ENCODE assay signal across 29 cellular contexts in genomic region chr5:102937916-102938315, GRCh38.
DNase-seq lines count a peak whose midpoint lies in the region; ATAC-seq, FAIRE-seq and TF ChIP-seq lines count a peak whose summit lies in the region.
"Had no signal": no experiment of that assay in that cellular context is flagged by ENCODE, and none has a peak within 500 bp of the region (broad histone marks: within the 10 kb centered on the region; RNA-seq: fewer than 3 reads in every experiment).

No MANE protein-coding gene starts in this region.

- H3K9me3 ChIP-seq in astrocyte (ENCODE audit: insufficient read depth, low read depth, low read length) (no peaks in the 10 kb centered on the region), psoas muscle (no peaks in the 10 kb centered on the region), vagina (no peaks in the 10 kb centered on the region)
- H3K9me3 ChIP-seq: adrenal gland, colonic mucosa, right lobe of liver, SJCRH30, suprapubic skin had no signal

- peak; percentile 48 to 81 (median 70) for ATAC-seq in psoas muscle
- ATAC-seq: CD8-positive, alpha-beta T cell; right lobe of liver; stimulated activated naive B cell treated with anti-CD40 and anti-IgM and Interleukin-4, amounts not matched to agents 10 μg/mL and 1 μg/mL and 100 μg/mL, for 72 hours had no signal

- FAIRE-seq in astrocyte (lab: Jason Lieb, UNC) = no peak
- FAIRE-seq: RCC 7860 had no signal

- H3K4me3 ChIP-seq in astrocyte (ENCODE audit: insufficient read depth, low read depth, low read length) (no peak overlapping the region), psoas muscle (no peak overlapping the region), vagina (no peak overlapping the region)
- H3K4me3 ChIP-seq: adrenal gland, colonic mucosa, lung, neural progenitor cell, right lobe of liver, SJCRH30, suprapubic skin had no signal

- H3K27me3 Mint-ChIP-seq in HFFc6 (ENCODE audit: insufficient read depth) = no peaks in the 10 kb centered on the region
- no peaks in the 10 kb centered on the region for H3K27me3 Mint-ChIP-seq in astrocyte (ENCODE audit: low read depth, unreplicated experiment)
- H3K27me3 Mint-ChIP-seq: B cell; stimulated activated naive B cell treated with anti-CD40 and anti-IgM and Interleukin-4, amounts not matched to agents 10 μg/mL and 1 μg/mL and 100 μg/mL, for 72 hours had no signal

- H2AFZ ChIP-seq in astrocyte (ENCODE audit: low read depth, low read length) = no peak overlapping the region
- H2AFZ ChIP-seq: neural progenitor cell, parathyroid adenoma had no signal

- TF ChIP-seq CTCF in HFFc6 (IDR thresholded peaks at IDR 0.05) (no peak), astrocyte (IDR thresholded peaks at IDR 0.05; ENCODE audit: insufficient read depth, low read depth, low read length) (no peak), psoas muscle (IDR thresholded peaks at IDR 0.05) (no peak), vagina (IDR thresholded peaks at IDR 0.05) (no peak)

- no peaks in the 10 kb centered on the region for H3K4me1 ChIP-seq in astrocyte (ENCODE audit: insufficient read depth, low read length)
- H3K4me1 ChIP-seq in psoas muscle = peaks cover 9% of the 10 kb centered on the region
- no peaks in the 10 kb centered on the region for H3K4me1 ChIP-seq in vagina
- H3K4me1 ChIP-seq: colonic mucosa, parathyroid adenoma, right lobe of liver, SJCRH30, suprapubic skin had no signal

- H3K4me1 Mint-ChIP-seq in HFFc6 (ENCODE audit: low read depth) = peaks cover 17% of the 10 kb centered on the region
- H3K4me1 Mint-ChIP-seq in astrocyte (ENCODE audit: low read depth, unreplicated experiment) = peaks cover 8% of the 10 kb centered on the region
- H3K4me1 Mint-ChIP-seq: B cell; stimulated activated naive B cell treated with anti-CD40 and anti-IgM and Interleukin-4, amounts not matched to agents 10 μg/mL and 1 μg/mL and 100 μg/mL, for 72 hours had no signal

- no peaks in the 10 kb centered on the region for H4K20me1 ChIP-seq in astrocyte (ENCODE audit: insufficient read depth, low read length)

- 52 to 74% (median 54%) methylated on average over 2 of the region's 2 CpGs for WGBS in psoas muscle, 3 donors

- no peaks in the 10 kb centered on the region for H3K79me2 ChIP-seq in astrocyte (ENCODE audit: insufficient read depth, low read length)
- H3K79me2 ChIP-seq: parathyroid adenoma had no signal

- H3K9me3 Mint-ChIP-seq in HFFc6 (no peaks in the 10 kb centered on the region), astrocyte (ENCODE audit: unreplicated experiment) (no peaks in the 10 kb centered on the region)
- H3K9me3 Mint-ChIP-seq: CD8-positive, alpha-beta T cell; neural progenitor cell; stimulated activated naive B cell treated with anti-CD40 and anti-IgM and Interleukin-4, amounts not matched to agents 10 μg/mL and 1 μg/mL and 100 μg/mL, for 72 hours had no signal

- no peak overlapping the region for H3K9ac ChIP-seq in astrocyte (ENCODE audit: low read length)
- H3K9ac ChIP-seq: neural progenitor cell, parathyroid adenoma had no signal

- H3K36me3 Mint-ChIP-seq in HFFc6 (ENCODE audit: low read depth) (no peaks in the 10 kb centered on the region), astrocyte (ENCODE audit: low read depth, unreplicated experiment) (peaks cover 7% of the 10 kb centered on the region)
- H3K36me3 Mint-ChIP-seq: stimulated activated naive B cell treated with anti-CD40 and anti-IgM and Interleukin-4, amounts not matched to agents 10 μg/mL and 1 μg/mL and 100 μg/mL, for 72 hours had no signal

- no peak for TF ChIP-seq POLR2A in vagina (IDR thresholded peaks at IDR 0.05)

- intact Hi-C loops in psoas muscle (cut with DNase I) = no loop called here
- intact Hi-C loops in vagina (cut with DNase I) = no loop called here

- H3K27ac Mint-ChIP-seq in HFFc6 = peak overlapping the region; percentile 34; the same call in 1 of the 2 replicates
- H3K27ac Mint-ChIP-seq in astrocyte (ENCODE audit: unreplicated experiment) = no peak overlapping the region
- H3K27ac Mint-ChIP-seq: B cell; CD8-positive, alpha-beta T cell; neural progenitor cell; stimulated activated naive B cell treated with anti-CD40 and anti-IgM and Interleukin-4, amounts not matched to agents 10 μg/mL and 1 μg/mL and 100 μg/mL, for 72 hours had no signal

- H3K4me3 Mint-ChIP-seq in HFFc6 (no peak overlapping the region), astrocyte (ENCODE audit: unreplicated experiment) (no peak overlapping the region)
- H3K4me3 Mint-ChIP-seq: B cell; CD8-positive, alpha-beta T cell; neural progenitor cell; stimulated activated naive B cell treated with anti-CD40 and anti-IgM and Interleukin-4, amounts not matched to agents 10 μg/mL and 1 μg/mL and 100 μg/mL, for 72 hours had no signal

- H3K27me3 ChIP-seq in astrocyte (ENCODE audit: insufficient read depth, low read length) (no peaks in the 10 kb centered on the region), psoas muscle (ENCODE audit: insufficient read depth in 3 of 3, low read length in 2 of 3) (no peaks in the 10 kb centered on the region), vagina (no peaks in the 10 kb centered on the region)
- H3K27me3 ChIP-seq: adrenal gland, colonic mucosa, neural progenitor cell, right lobe of liver, SJCRH30, suprapubic skin had no signal

- peak; percentile 14 for DNase-seq in DMS 273 (lab: John Stamatoyannopoulos, UW; ENCODE audit: unreplicated experiment)
- DNase-seq in DMS 273 treated with DMSO at 0.1 percent for 48 hours (lab: John Stamatoyannopoulos, UW) = no peak
- peak; percentile 8 for DNase-seq in HFFc6
- peak; percentile 59 for DNase-seq in astrocyte (ENCODE audit: low read depth)
- no peak for DNase-seq in psoas muscle
- no peak for DNase-seq in NCI-H510A (lab: John Stamatoyannopoulos, UW)
- DNase-seq in stimulated activated CD4-positive, alpha-beta T cell treated with anti-CD3 and anti-CD28 coated beads, Interleukin-2, amount 100 ng/mL, for 24 hours = no peak
- DNase-seq in vagina (ENCODE audit: extremely low spot score in 2 of 2) = no peak
- DNase-seq: activated CD4-positive, CD25-positive, alpha-beta regulatory T cell; activated naive CD4-positive, alpha-beta T cell treated with Interleukin-2 at 50 U/mL for 16 hours; adrenal gland; CD8-positive, alpha-beta T cell; colonic mucosa; effector CD8-positive, alpha-beta T cell; head of caudate nucleus; NCI-H1105; NCI-H2081 treated with DMSO at 0.1 percent for 48 hours; right lobe of liver; SJCRH30; stimulated activated CD4-positive, alpha-beta T cell treated with anti-CD3 and anti-CD28 coated beads, Interleukin-12 subunit alpha, Interleukin-12 subunit beta, amount 100 ng/mL, for 4 hours; stimulated activated naive B cell treated with anti-CD40 and anti-IgM and Interleukin-4, amounts not matched to agents 10 μg/mL and 1 μg/mL and 100 μg/mL, for 72 hours had no signal

- H3K27ac ChIP-seq in astrocyte (ENCODE audit: low read depth, low read length) (no peak overlapping the region), psoas muscle (peak overlapping the region; percentile 2), vagina (no peak overlapping the region)
- H3K27ac ChIP-seq: 22Rv1, colonic mucosa, epithelial cell of prostate, parathyroid adenoma, right lobe of liver, SJCRH30, suprapubic skin had no signal

- H3K4me2 ChIP-seq in astrocyte (ENCODE audit: low read length) = no peak overlapping the region
- H3K4me2 ChIP-seq: neural progenitor cell had no signal

- H3K36me3 ChIP-seq in astrocyte (ENCODE audit: insufficient read depth, low read length) = no peaks in the 10 kb centered on the region
- peaks cover 0 to 18% of the 10 kb centered on the region in 2 donors for H3K36me3 ChIP-seq in psoas muscle (ENCODE audit: insufficient read depth in 1 of 2, low read depth in 1 of 2)
- no peaks in the 10 kb centered on the region for H3K36me3 ChIP-seq in vagina
- H3K36me3 ChIP-seq: colonic mucosa, neural progenitor cell, right lobe of liver, SJCRH30 had no signal

Comparison
In these comparisons a context has a peak if more than half of its experiments do, and no peak if none do; other contexts are left out.
1. DNase-seq: peak in DMS 273 (single experiment), HFFc6 (single experiment) and astrocyte (single experiment); none in DMS 273 treated with DMSO at 0.1 percent for 48 hours (single experiment), psoas muscle (0 of 2), NCI-H510A (single experiment), stimulated activated CD4-positive, alpha-beta T cell treated with anti-CD3 and anti-CD28 coated beads, Interleukin-2, amount 100 ng/mL, for 24 hours (0 of 2) and vagina (0 of 2).